7 cellular contexts compared by ENCODE assay signal in genomic region chr3:193805448-193805847, GRCh38.
DNase-seq lines count a peak whose midpoint lies in the region; ATAC-seq, FAIRE-seq and TF ChIP-seq lines count a peak whose summit lies in the region.

No MANE protein-coding gene starts in this region.

- H3K9me3 ChIP-seq in cardiac muscle cell (ENCODE audit: low read depth): no peaks in the 10 kb centered on the region

- TF ChIP-seq CTCF in cardiac muscle cell (IDR thresholded peaks at IDR 0.05; ENCODE audit: low read depth, low read length): no peak

- no peaks in the 10 kb centered on the region for H3K36me3 ChIP-seq in cardiac muscle cell

- no peaks in the 10 kb centered on the region for H3K27me3 ChIP-seq in cardiac muscle cell

- H3K4me1 ChIP-seq in cardiac muscle cell (ENCODE audit: low read depth): no peaks in the 10 kb centered on the region

- H3K27ac ChIP-seq in cardiac muscle cell: no peak overlapping the region

- DNase-seq in M059J (ENCODE audit: low read depth) (peak; percentile 99), RKO (ENCODE audit: low spot score) (peak; percentile 60), cardiac muscle cell (ENCODE audit: low read depth in 1 of 2, low spot score in 1 of 2) (peak; percentile 46 to 95), urothelium cell line (ENCODE audit: low spot score) (peak; percentile 94), GM19240 (ENCODE audit: insufficient read length, low spot score) (no peak), GM19239 (ENCODE audit: insufficient read length, low spot score) (no peak)

- ATAC-seq in GM21526 (IDR thresholded peaks at IDR 0.05; ENCODE audit: low FRiP score, unreplicated experiment): no peak

- FAIRE-seq in urothelium cell line (lab: Jason Lieb, UNC) (peak; percentile 68), GM19239 (lab: Jason Lieb, UNC) (no peak)

- H3K4me3 ChIP-seq in cardiac muscle cell: no peak overlapping the region

Comparison
In these comparisons a context has a peak if more than half of its experiments do, and no peak if none do; other contexts are left out.
1. DNase-seq: peak in M059J (single experiment), RKO (single experiment), cardiac muscle cell (2 of 2) and urothelium cell line (single experiment); none in GM19240 (single experiment) and GM19239 (single experiment).